ENCODE assay signal across 32 cellular contexts in genomic region chr20:12740647-12741046, GRCh38.
"Had no signal": no experiment of that assay in that cellular context is flagged by ENCODE, and none has a peak within 500 bp of the region (broad histone marks: within the 10 kb centered on the region; RNA-seq: fewer than 3 reads in every experiment).

No MANE protein-coding gene starts in this region.

- H3K9me3 ChIP-seq: ascending aorta, colonic mucosa, Peyer's patch, SJSA1 had no signal

- H3K36me3 ChIP-seq: ascending aorta, cardiac muscle cell, colonic mucosa, Peyer's patch, SJSA1 had no signal

- H3K27ac ChIP-seq: ascending aorta, cardiac muscle cell, colonic mucosa, Peyer's patch, SJSA1 had no signal

- H3K27me3 ChIP-seq: ascending aorta, cardiac muscle cell, colonic mucosa, Peyer's patch, SJSA1 had no signal

- DNase-seq: activated CD4-positive, alpha-beta T cell treated with anti-CD3 and anti-CD28 coated beads for 36 hours; activated CD4-positive, alpha-beta T cell treated with anti-CD3 and anti-CD28 coated beads, Interleukin-2, amount 10 ng/mL, durations not matched to agents 7 days and 5 days; activated CD4-positive, alpha-beta T cell treated with anti-CD3 and anti-CD28 coated beads, Interleukin-2, amount 50 U/mL, for 48 hours; activated CD8-positive, alpha-beta T cell treated with anti-CD3 and anti-CD28 coated beads, Interleukin-2, amount 10 ng/mL, durations not matched to agents 7 days and 5 days; activated gamma-delta T cell; activated naive CD4-positive, alpha-beta T cell treated with Interleukin-2 at 50 U/mL for 16 hours; activated naive CD8-positive, alpha-beta T cell treated with anti-CD3 and anti-CD28 coated beads, Interleukin-2, amount 10 ng/mL, durations not matched to agents 7 days and 5 days; activated T-cell treated with anti-CD3 and anti-CD28 coated beads, Interleukin-2, amount 50 U/mL, for 24 hours; amygdala; colonic mucosa; Kasumi-1; MM.1S; MV-4-11; NCI-H1092; NCI-H1436 treated with DMSO at 0.1 percent for 48 hours; NCI-H1694 treated with DMSO at 0.1 percent for 48 hours; NCI-H2029; NCI-H2107; NCI-H510A treated with DMSO at 0.1 percent for 48 hours; NCI-H526 treated with DMSO at 0.1 percent for 48 hours; Peyer's patch; RPMI8226; SHP77 treated with DMSO at 0.1 percent for 48 hours; T-helper 1 cell; T-helper 2 cell; T1000 had no signal

- ATAC-seq: activated CD4-positive, alpha-beta T cell treated with anti-CD3 and anti-CD28 coated beads for 36 hours; activated CD4-positive, CD25-positive, alpha-beta regulatory T cell treated with anti-CD3 and anti-CD28 coated beads, Interleukin-2, amount 50 U/mL, for 24 hours; activated CD8-positive, alpha-beta T cell treated with anti-CD3 and anti-CD28 coated beads, Interleukin-2, amount 10 ng/mL, durations not matched to agents 7 days and 5 days; SK-N-SH treated with all-trans-retinoic acid at 6 μM for 48 hours; WTC11 had no signal

- H3K4me1 ChIP-seq: colonic mucosa, Peyer's patch, SJSA1 had no signal

- H3K4me3 ChIP-seq: ascending aorta, cardiac muscle cell, colonic mucosa, Peyer's patch, SJSA1 had no signal
